ENCODE assay signal across 10 cellular contexts in the genomic region with DNA sequence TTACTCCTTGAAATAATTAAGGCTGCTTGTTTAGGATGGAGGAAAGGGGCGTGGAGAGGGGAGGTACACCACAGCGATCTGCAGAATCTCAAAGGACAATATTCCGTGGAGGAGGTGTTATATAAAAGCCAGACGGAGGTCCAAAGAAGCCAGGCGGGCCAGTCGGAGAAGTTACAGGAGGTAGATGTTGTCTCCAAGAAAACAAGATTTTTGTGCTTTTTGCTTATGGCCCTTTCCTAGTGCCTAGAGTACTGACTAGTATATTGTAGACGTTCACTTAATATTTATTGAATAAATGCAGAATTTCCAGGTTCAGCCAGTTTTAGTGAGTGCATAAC. TPM values are rescaled to one million over a fixed set of nuclear protein-coding genes. Genes with fewer than 3 reads are reported as not detected.
DNase-seq lines count a peak whose midpoint lies in the region; ATAC-seq and TF ChIP-seq lines count a peak whose summit lies in the region.
"Had no signal": no experiment of that assay in that cellular context is flagged by ENCODE, and none has a peak within 500 bp of the region (broad histone marks: within the 10 kb centered on the region; RNA-seq: fewer than 3 reads in every experiment).

No MANE protein-coding gene starts in this region.

- H3K9ac ChIP-seq in iPS-18a (ENCODE audit: low read length): peak overlapping the region; percentile 43

- H3K4me1 Mint-ChIP-seq in activated T-helper 2 cell treated with anti-CD3 and anti-CD28 coated beads, Interferon-gamma antibody, Interleukin-2, Interleukin-4, amounts not matched to agents 10 μg/mL and 5 μg/mL and 100 μg/mL, durations not matched to agents 14 hours and 24 hours and 36 hours (ENCODE audit: low read depth): peaks cover 48% of the 10 kb centered on the region
- H3K4me1 Mint-ChIP-seq in stimulated activated effector memory CD8-positive, alpha-beta T cell treated with anti-CD3 and anti-CD28 coated beads, Interleukin-12 subunit alpha, Interleukin-12 subunit beta, amount 100 ng/mL, for 72 hours: peaks cover 56% of the 10 kb centered on the region

- no peaks in the 10 kb centered on the region for H3K27me3 ChIP-seq in iPS-18a (ENCODE audit: control insufficient read depth, insufficient read depth, low read length)

- peak overlapping the region; percentile 93 for H3K4me3 Mint-ChIP-seq in activated T-helper 2 cell treated with anti-CD3 and anti-CD28 coated beads, Interferon-gamma antibody, Interleukin-2, Interleukin-4, amounts not matched to agents 10 μg/mL and 5 μg/mL and 100 μg/mL, durations not matched to agents 14 hours and 24 hours and 36 hours (ENCODE audit: low read depth)
- peak overlapping the region; percentile 92 for H3K4me3 Mint-ChIP-seq in stimulated activated effector memory CD8-positive, alpha-beta T cell treated with anti-CD3 and anti-CD28 coated beads, Interleukin-12 subunit alpha, Interleukin-12 subunit beta, amount 100 ng/mL, for 72 hours

- intact Hi-C loops in activated T-helper 2 cell treated with anti-CD3 and anti-CD28 coated beads, Interferon-gamma antibody, Interleukin-2, Interleukin-4, amounts not matched to agents 10 μg/mL and 5 μg/mL and 100 μg/mL, durations not matched to agents 14 hours and 24 hours and 36 hours (cut with micrococcal nuclease): loop anchor here (2.0 to 5.0 kb wide), 3 partner anchors 40 to 325 kb away; partner anchors contain the start of gene E2F8

- peaks cover 11% of the 10 kb centered on the region for H3K27me3 Mint-ChIP-seq in activated T-helper 2 cell treated with anti-CD3 and anti-CD28 coated beads, Interferon-gamma antibody, Interleukin-2, Interleukin-4, amounts not matched to agents 10 μg/mL and 5 μg/mL and 100 μg/mL, durations not matched to agents 14 hours and 24 hours and 36 hours (ENCODE audit: low read depth)

- ATAC-seq in stimulated activated effector memory CD8-positive, alpha-beta T cell treated with anti-CD3 and anti-CD28 coated beads, Interleukin-12 subunit alpha, Interleukin-12 subunit beta, amount 100 ng/mL, for 72 hours: no peak

- H3K36me3 Mint-ChIP-seq in activated T-helper 2 cell treated with anti-CD3 and anti-CD28 coated beads, Interferon-gamma antibody, Interleukin-2, Interleukin-4, amounts not matched to agents 10 μg/mL and 5 μg/mL and 100 μg/mL, durations not matched to agents 14 hours and 24 hours and 36 hours (ENCODE audit: low read depth): peaks cover 41% of the 10 kb centered on the region
- peaks cover 17% of the 10 kb centered on the region for H3K36me3 Mint-ChIP-seq in stimulated activated effector memory CD8-positive, alpha-beta T cell treated with anti-CD3 and anti-CD28 coated beads, Interleukin-12 subunit alpha, Interleukin-12 subunit beta, amount 100 ng/mL, for 72 hours

- H3K4me1 ChIP-seq in iPS-18a (ENCODE audit: control insufficient read depth, low read depth, low read length): peaks cover 8% of the 10 kb centered on the region

- H3K27ac ChIP-seq in iPS-18a (ENCODE audit: low read length): no peak overlapping the region

- no peaks in the 10 kb centered on the region for H3K9me3 ChIP-seq in iPS-18a (ENCODE audit: control insufficient read depth, low read depth, low read length)

- peaks cover 8% of the 10 kb centered on the region for H3K36me3 ChIP-seq in iPS-18a (ENCODE audit: control insufficient read depth, low read depth, low read length)

- H3K4me3 ChIP-seq in iPS-18a (ENCODE audit: low read length): peak overlapping the region; percentile 79

- peak overlapping the region; percentile 88 for H3K27ac Mint-ChIP-seq in activated T-helper 2 cell treated with anti-CD3 and anti-CD28 coated beads, Interferon-gamma antibody, Interleukin-2, Interleukin-4, amounts not matched to agents 10 μg/mL and 5 μg/mL and 100 μg/mL, durations not matched to agents 14 hours and 24 hours and 36 hours
- peak overlapping the region; percentile 98 for H3K27ac Mint-ChIP-seq in stimulated activated effector memory CD8-positive, alpha-beta T cell treated with anti-CD3 and anti-CD28 coated beads, Interleukin-12 subunit alpha, Interleukin-12 subunit beta, amount 100 ng/mL, for 72 hours

- DNase-seq in NCI-H2227 treated with DMSO at 0.1 percent for 48 hours (lab: John Stamatoyannopoulos, UW) (peak; percentile 65), NCI-H2227 (lab: John Stamatoyannopoulos, UW; ENCODE audit: unreplicated experiment) (no peak), KG1 (lab: John Stamatoyannopoulos, UW) (no peak), NCI-H2107 (lab: John Stamatoyannopoulos, UW) (no peak), GM10266 (ENCODE audit: extremely low spot score) (no peak)
- DNase-seq in activated T-helper 2 cell treated with anti-CD3 and anti-CD28 coated beads, Interferon-gamma antibody, Interleukin-2, Interleukin-4, amounts not matched to agents 10 μg/mL and 5 μg/mL and 100 μg/mL, durations not matched to agents 14 hours and 24 hours and 36 hours (ENCODE audit: low spot score): no peak
- no peak for DNase-seq in stimulated activated effector memory CD8-positive, alpha-beta T cell treated with anti-CD3 and anti-CD28 coated beads, Interleukin-12 subunit alpha, Interleukin-12 subunit beta, amount 100 ng/mL, for 72 hours (ENCODE audit: low spot score in 2 of 2)
- DNase-seq: NCI-H2081 treated with DMSO at 0.1 percent for 48 hours had no signal

- H3K9me3 Mint-ChIP-seq in activated T-helper 2 cell treated with anti-CD3 and anti-CD28 coated beads, Interferon-gamma antibody, Interleukin-2, Interleukin-4, amounts not matched to agents 10 μg/mL and 5 μg/mL and 100 μg/mL, durations not matched to agents 14 hours and 24 hours and 36 hours: no peaks in the 10 kb centered on the region
- H3K9me3 Mint-ChIP-seq in stimulated activated effector memory CD8-positive, alpha-beta T cell treated with anti-CD3 and anti-CD28 coated beads, Interleukin-12 subunit alpha, Interleukin-12 subunit beta, amount 100 ng/mL, for 72 hours: no peaks in the 10 kb centered on the region

- TF ChIP-seq CTCF in GM10266 (IDR thresholded peaks at IDR 0.05; ENCODE audit: control insufficient read depth, insufficient read depth, low read depth, missing control alignments): no peak

RNA-seq across cellular contexts. Expression of gene ZDHHC13, which starts 0.8 kb away (rescaled TPM):
- total RNA-seq in activated T-helper 2 cell treated with anti-CD3 and anti-CD28 coated beads, Interferon-gamma antibody, Interleukin-2, Interleukin-4, amounts not matched to agents 10 μg/mL and 5 μg/mL and 100 μg/mL, durations not matched to agents 14 hours and 24 hours and 36 hours: 25.4 and 27.8 TPM in 2 replicates

RNA-seq across cellular contexts. Expression of gene MRGPRX2, which starts 57.2 kb away (rescaled TPM):
- total RNA-seq in activated T-helper 2 cell treated with anti-CD3 and anti-CD28 coated beads, Interferon-gamma antibody, Interleukin-2, Interleukin-4, amounts not matched to agents 10 μg/mL and 5 μg/mL and 100 μg/mL, durations not matched to agents 14 hours and 24 hours and 36 hours: 0.09 TPM in 1 of 2 replicates, not detected in the other
- total RNA-seq: lung microvascular endothelial cell had no signal
